1 cellular context compared by ENCODE assay signal in the genomic region with DNA sequence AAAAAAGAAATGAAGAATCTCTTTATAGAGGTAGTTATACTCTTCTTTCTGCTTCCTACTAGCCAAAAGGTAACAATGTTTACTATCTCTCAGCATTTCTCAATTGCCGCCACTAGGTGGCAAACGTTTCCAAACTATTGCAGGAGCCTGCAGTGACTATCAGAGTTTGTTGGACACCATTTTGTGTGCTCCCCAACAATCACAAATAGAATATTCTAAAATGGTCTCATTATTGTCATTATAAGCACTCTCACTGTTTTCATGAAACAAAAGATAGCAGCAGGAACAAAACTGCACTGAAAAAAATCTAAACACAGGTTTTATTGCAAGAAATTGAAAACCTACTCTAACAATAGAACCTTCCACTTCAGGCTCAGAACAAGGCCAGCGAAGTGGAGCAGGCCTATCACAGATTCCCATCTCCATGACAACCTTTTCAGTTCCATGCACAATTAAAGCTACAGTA.
A peak's percentile ranks its signal among the peaks of the same experiment; 100 is the strongest.
TF ChIP-seq lines count a peak whose summit lies in the region.

No MANE protein-coding gene starts in this region.

TF ChIP-seq in HepG2, 621 proteins besides CTCF, POLR2A, EP300 and RAD21 (continued from another document and continues in another):
- TF ChIP-seq ZFX (CRISPR knock-in tag; IDR thresholded peaks at IDR 0.05; ENCODE audit: low read depth) = no peak
- TF ChIP-seq ONECUT2 (CRISPR knock-in tag; IDR thresholded peaks at IDR 0.05) = no peak
- no peak for TF ChIP-seq IRF2 (CRISPR knock-in tag; IDR thresholded peaks at IDR 0.05)
- TF ChIP-seq, protein P1, sequence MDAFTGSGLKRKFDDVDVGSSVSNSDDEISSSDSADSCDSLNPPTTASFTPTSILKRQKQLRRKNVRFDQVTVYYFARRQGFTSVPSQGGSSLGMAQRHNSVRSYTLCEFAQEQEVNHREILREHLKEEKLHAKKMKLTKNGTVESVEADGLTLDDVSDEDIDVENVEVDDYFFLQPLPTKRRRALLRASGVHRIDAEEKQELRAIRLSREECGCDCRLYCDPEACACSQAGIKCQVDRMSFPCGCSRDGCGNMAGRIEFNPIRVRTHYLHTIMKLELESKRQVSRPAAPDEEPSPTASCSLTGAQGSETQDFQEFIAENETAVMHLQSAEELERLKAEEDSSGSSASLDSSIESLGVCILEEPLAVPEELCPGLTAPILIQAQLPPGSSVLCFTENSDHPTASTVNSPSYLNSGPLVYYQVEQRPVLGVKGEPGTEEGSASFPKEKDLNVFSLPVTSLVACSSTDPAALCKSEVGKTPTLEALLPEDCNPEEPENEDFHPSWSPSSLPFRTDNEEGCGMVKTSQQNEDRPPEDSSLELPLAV (CRISPR knock-in tag; conservative IDR thresholded peaks at IDR 0.05; ENCODE audit: low read depth) = no peak
- no peak for TF ChIP-seq FIP1L1 (IDR thresholded peaks at IDR 0.05; ENCODE audit: borderline replicate concordance, insufficient read depth, low read depth, low read length)
- TF ChIP-seq TAF1 (CRISPR knock-in tag; IDR thresholded peaks at IDR 0.05) = no peak
- TF ChIP-seq DNMT1 (CRISPR knock-in tag; IDR thresholded peaks at IDR 0.05) = no peak
- 0 out of 2 replicates have a peak, but pooled peaks have one; percentile 21 for TF ChIP-seq FOXJ3 (CRISPR knock-in tag; IDR thresholded peaks at IDR 0.05; ENCODE audit: borderline replicate concordance)
- peak; percentile 79 for TF ChIP-seq KAT8 (CRISPR knock-in tag; IDR thresholded peaks at IDR 0.05)
- TF ChIP-seq ZNF224 (CRISPR knock-in tag; IDR thresholded peaks at IDR 0.05) = no peak
- no peak for TF ChIP-seq HMGA1 (CRISPR knock-in tag; conservative IDR thresholded peaks at IDR 0.05)
- no peak for TF ChIP-seq NR2F2 (IDR thresholded peaks at IDR 0.05; ENCODE audit: borderline replicate concordance, low read depth)
- TF ChIP-seq, protein P2, sequence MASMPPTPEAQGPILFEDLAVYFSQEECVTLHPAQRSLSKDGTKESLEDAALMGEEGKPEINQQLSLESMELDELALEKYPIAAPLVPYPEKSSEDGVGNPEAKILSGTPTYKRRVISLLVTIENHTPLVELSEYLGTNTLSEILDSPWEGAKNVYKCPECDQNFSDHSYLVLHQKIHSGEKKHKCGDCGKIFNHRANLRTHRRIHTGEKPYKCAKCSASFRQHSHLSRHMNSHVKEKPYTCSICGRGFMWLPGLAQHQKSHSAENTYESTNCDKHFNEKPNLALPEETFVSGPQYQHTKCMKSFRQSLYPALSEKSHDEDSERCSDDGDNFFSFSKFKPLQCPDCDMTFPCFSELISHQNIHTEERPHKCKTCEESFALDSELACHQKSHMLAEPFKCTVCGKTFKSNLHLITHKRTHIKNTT (CRISPR knock-in tag; IDR thresholded peaks at IDR 0.05) = no peak
- no peak for TF ChIP-seq IKZF4 (CRISPR knock-in tag; IDR thresholded peaks at IDR 0.05; ENCODE audit: borderline replicate concordance, low read depth, not compliant biosample characterization)
- TF ChIP-seq, protein P3, sequence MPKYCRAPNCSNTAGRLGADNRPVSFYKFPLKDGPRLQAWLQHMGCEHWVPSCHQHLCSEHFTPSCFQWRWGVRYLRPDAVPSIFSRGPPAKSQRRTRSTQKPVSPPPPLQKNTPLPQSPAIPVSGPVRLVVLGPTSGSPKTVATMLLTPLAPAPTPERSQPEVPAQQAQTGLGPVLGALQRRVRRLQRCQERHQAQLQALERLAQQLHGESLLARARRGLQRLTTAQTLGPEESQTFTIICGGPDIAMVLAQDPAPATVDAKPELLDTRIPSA (CRISPR knock-in tag; IDR thresholded peaks at IDR 0.05; ENCODE audit: borderline replicate concordance) = no peak
- TF ChIP-seq, protein P4, sequence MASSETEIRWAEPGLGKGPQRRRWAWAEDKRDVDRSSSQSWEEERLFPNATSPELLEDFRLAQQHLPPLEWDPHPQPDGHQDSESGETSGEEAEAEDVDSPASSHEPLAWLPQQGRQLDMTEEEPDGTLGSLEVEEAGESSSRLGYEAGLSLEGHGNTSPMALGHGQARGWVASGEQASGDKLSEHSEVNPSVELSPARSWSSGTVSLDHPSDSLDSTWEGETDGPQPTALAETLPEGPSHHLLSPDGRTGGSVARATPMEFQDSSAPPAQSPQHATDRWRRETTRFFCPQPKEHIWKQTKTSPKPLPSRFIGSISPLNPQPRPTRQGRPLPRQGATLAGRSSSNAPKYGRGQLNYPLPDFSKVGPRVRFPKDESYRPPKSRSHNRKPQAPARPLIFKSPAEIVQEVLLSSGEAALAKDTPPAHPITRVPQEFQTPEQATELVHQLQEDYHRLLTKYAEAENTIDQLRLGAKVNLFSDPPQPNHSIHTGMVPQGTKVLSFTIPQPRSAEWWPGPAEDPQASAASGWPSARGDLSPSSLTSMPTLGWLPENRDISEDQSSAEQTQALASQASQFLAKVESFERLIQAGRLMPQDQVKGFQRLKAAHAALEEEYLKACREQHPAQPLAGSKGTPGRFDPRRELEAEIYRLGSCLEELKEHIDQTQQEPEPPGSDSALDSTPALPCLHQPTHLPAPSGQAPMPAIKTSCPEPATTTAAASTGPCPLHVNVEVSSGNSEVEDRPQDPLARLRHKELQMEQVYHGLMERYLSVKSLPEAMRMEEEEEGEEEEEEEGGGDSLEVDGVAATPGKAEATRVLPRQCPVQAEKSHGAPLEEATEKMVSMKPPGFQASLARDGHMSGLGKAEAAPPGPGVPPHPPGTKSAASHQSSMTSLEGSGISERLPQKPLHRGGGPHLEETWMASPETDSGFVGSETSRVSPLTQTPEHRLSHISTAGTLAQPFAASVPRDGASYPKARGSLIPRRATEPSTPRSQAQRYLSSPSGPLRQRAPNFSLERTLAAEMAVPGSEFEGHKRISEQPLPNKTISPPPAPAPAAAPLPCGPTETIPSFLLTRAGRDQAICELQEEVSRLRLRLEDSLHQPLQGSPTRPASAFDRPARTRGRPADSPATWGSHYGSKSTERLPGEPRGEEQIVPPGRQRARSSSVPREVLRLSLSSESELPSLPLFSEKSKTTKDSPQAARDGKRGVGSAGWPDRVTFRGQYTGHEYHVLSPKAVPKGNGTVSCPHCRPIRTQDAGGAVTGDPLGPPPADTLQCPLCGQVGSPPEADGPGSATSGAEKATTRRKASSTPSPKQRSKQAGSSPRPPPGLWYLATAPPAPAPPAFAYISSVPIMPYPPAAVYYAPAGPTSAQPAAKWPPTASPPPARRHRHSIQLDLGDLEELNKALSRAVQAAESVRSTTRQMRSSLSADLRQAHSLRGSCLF (CRISPR knock-in tag; IDR thresholded peaks at IDR 0.05; ENCODE audit: borderline replicate concordance) = no peak
- TF ChIP-seq ZNF644 (CRISPR knock-in tag; IDR thresholded peaks at IDR 0.05; ENCODE audit: low read depth) = peak; percentile 87
- TF ChIP-seq ZFP90 (CRISPR knock-in tag; IDR thresholded peaks at IDR 0.05; ENCODE audit: borderline replicate concordance) = no peak
- TF ChIP-seq, protein P5, sequence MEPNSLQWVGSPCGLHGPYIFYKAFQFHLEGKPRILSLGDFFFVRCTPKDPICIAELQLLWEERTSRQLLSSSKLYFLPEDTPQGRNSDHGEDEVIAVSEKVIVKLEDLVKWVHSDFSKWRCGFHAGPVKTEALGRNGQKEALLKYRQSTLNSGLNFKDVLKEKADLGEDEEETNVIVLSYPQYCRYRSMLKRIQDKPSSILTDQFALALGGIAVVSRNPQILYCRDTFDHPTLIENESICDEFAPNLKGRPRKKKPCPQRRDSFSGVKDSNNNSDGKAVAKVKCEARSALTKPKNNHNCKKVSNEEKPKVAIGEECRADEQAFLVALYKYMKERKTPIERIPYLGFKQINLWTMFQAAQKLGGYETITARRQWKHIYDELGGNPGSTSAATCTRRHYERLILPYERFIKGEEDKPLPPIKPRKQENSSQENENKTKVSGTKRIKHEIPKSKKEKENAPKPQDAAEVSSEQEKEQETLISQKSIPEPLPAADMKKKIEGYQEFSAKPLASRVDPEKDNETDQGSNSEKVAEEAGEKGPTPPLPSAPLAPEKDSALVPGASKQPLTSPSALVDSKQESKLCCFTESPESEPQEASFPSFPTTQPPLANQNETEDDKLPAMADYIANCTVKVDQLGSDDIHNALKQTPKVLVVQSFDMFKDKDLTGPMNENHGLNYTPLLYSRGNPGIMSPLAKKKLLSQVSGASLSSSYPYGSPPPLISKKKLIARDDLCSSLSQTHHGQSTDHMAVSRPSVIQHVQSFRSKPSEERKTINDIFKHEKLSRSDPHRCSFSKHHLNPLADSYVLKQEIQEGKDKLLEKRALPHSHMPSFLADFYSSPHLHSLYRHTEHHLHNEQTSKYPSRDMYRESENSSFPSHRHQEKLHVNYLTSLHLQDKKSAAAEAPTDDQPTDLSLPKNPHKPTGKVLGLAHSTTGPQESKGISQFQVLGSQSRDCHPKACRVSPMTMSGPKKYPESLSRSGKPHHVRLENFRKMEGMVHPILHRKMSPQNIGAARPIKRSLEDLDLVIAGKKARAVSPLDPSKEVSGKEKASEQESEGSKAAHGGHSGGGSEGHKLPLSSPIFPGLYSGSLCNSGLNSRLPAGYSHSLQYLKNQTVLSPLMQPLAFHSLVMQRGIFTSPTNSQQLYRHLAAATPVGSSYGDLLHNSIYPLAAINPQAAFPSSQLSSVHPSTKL (CRISPR knock-in tag; IDR thresholded peaks at IDR 0.05) = no peak
- TF ChIP-seq, protein P6, sequence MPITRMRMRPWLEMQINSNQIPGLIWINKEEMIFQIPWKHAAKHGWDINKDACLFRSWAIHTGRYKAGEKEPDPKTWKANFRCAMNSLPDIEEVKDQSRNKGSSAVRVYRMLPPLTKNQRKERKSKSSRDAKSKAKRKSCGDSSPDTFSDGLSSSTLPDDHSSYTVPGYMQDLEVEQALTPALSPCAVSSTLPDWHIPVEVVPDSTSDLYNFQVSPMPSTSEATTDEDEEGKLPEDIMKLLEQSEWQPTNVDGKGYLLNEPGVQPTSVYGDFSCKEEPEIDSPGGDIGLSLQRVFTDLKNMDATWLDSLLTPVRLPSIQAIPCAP (CRISPR knock-in tag; IDR thresholded peaks at IDR 0.05; ENCODE audit: low read depth) = no peak
- no peak for TF ChIP-seq ZNF652 (CRISPR knock-in tag; IDR thresholded peaks at IDR 0.05; ENCODE audit: borderline replicate concordance, low read depth)
- 0 out of 2 replicates have a peak, but pooled peaks have one; percentile 14 for TF ChIP-seq GATAD1 (CRISPR knock-in tag; IDR thresholded peaks at IDR 0.05)
- TF ChIP-seq, protein P7, sequence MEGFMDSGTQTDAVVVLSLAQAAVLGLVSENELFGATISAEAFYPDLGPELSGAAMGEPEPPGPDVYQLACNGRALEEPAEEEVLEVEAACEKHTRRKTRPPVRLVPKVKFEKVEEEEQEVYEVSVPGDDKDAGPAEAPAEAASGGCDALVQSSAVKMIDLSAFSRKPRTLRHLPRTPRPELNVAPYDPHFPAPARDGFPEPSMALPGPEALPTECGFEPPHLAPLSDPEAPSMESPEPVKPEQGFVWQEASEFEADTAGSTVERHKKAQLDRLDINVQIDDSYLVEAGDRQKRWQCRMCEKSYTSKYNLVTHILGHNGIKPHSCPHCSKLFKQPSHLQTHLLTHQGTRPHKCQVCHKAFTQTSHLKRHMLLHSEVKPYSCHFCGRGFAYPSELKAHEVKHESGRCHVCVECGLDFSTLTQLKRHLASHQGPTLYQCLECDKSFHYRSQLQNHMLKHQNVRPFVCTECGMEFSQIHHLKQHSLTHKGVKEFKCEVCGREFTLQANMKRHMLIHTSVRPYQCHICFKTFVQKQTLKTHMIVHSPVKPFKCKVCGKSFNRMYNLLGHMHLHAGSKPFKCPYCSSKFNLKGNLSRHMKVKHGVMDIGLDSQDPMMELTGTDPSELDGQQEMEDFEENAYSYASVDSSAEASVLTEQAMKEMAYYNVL (CRISPR knock-in tag; IDR thresholded peaks at IDR 0.05; ENCODE audit: borderline replicate concordance) = no peak
- TF ChIP-seq FOXA1 (IDR thresholded peaks at IDR 0.05) = no peak
- 0 out of 2 replicates have a peak, but pooled peaks have one; percentile 19 for TF ChIP-seq FOXA1 (CRISPR knock-in tag; IDR thresholded peaks at IDR 0.05)
- TF ChIP-seq, protein P8, sequence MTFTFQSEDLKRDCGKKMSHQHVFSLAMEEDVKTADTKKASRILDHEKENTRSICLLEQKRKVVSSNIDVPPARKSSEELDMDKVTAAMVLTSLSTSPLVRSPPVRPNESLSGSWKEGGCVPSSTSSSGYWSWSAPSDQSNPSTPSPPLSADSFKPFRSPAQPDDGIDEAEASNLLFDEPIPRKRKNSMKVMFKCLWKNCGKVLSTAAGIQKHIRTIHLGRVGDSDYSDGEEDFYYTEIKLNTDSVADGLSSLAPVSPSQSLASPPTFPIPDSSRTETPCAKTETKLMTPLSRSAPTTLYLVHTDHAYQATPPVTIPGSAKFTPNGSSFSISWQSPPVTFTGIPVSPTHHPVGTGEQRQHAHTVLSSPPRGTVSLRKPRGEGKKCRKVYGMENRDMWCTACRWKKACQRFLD (CRISPR knock-in tag; IDR thresholded peaks at IDR 0.05; ENCODE audit: borderline replicate concordance) = no peak
- no peak for TF ChIP-seq ZNF101 (CRISPR knock-in tag; IDR thresholded peaks at IDR 0.05; ENCODE audit: borderline replicate concordance, low read depth)
- TF ChIP-seq HOXD1 (CRISPR knock-in tag; IDR thresholded peaks at IDR 0.05) = no peak
- TF ChIP-seq, protein P9, sequence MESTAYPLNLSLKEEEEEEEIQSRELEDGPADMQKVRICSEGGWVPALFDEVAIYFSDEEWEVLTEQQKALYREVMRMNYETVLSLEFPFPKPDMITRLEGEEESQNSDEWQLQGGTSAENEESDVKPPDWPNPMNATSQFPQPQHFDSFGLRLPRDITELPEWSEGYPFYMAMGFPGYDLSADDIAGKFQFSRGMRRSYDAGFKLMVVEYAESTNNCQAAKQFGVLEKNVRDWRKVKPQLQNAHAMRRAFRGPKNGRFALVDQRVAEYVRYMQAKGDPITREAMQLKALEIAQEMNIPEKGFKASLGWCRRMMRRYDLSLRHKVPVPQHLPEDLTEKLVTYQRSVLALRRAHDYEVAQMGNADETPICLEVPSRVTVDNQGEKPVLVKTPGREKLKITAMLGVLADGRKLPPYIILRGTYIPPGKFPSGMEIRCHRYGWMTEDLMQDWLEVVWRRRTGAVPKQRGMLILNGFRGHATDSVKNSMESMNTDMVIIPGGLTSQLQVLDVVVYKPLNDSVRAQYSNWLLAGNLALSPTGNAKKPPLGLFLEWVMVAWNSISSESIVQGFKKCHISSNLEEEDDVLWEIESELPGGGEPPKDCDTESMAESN (CRISPR knock-in tag; conservative IDR thresholded peaks at IDR 0.05) = no peak
- TF ChIP-seq, protein P10, sequence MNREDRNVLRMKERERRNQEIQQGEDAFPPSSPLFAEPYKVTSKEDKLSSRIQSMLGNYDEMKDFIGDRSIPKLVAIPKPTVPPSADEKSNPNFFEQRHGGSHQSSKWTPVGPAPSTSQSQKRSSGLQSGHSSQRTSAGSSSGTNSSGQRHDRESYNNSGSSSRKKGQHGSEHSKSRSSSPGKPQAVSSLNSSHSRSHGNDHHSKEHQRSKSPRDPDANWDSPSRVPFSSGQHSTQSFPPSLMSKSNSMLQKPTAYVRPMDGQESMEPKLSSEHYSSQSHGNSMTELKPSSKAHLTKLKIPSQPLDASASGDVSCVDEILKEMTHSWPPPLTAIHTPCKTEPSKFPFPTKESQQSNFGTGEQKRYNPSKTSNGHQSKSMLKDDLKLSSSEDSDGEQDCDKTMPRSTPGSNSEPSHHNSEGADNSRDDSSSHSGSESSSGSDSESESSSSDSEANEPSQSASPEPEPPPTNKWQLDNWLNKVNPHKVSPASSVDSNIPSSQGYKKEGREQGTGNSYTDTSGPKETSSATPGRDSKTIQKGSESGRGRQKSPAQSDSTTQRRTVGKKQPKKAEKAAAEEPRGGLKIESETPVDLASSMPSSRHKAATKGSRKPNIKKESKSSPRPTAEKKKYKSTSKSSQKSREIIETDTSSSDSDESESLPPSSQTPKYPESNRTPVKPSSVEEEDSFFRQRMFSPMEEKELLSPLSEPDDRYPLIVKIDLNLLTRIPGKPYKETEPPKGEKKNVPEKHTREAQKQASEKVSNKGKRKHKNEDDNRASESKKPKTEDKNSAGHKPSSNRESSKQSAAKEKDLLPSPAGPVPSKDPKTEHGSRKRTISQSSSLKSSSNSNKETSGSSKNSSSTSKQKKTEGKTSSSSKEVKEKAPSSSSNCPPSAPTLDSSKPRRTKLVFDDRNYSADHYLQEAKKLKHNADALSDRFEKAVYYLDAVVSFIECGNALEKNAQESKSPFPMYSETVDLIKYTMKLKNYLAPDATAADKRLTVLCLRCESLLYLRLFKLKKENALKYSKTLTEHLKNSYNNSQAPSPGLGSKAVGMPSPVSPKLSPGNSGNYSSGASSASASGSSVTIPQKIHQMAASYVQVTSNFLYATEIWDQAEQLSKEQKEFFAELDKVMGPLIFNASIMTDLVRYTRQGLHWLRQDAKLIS (CRISPR knock-in tag; IDR thresholded peaks at IDR 0.05) = no peak
- TF ChIP-seq ZNF790 (CRISPR knock-in tag; IDR thresholded peaks at IDR 0.05; ENCODE audit: borderline replicate concordance) = no peak
- TF ChIP-seq CBFB (CRISPR knock-in tag; IDR thresholded peaks at IDR 0.05) = no peak
